ENCODE assay signal across 8 cellular contexts in the genomic region with DNA sequence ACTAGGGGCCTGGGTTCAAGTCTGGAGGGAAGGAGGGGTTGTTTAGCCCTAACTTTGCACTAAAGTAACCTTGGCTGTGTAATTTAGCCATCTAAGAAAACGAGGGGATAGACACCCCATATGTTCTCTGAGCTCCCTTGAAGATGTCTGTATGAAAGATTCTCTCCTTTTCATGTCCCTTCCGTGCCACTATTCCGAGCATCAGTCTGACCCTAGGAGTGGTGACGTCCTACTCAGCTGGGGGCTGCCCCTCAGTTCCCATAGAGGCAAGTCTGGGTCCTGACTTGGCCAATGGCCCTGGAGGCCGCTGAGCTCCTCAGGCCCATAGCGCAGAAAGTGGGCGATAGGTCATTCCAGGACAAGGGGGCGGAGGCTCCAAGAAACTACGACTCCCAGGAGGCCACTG. TPM values are rescaled to one million over a fixed set of nuclear protein-coding genes. Genes with fewer than 3 reads are reported as not detected.
DNase-seq lines count a peak whose midpoint lies in the region; ATAC-seq and TF ChIP-seq lines count a peak whose summit lies in the region.

No MANE protein-coding gene starts in this region.

- peak overlapping the region; percentile 61 for H3K4me3 ChIP-seq in CD4-positive, CD25-positive, alpha-beta regulatory T cell (ENCODE audit: low read depth, low read length)
- H3K4me3 ChIP-seq in OCI-LY7 (ENCODE audit: low read depth, low read length, poor library complexity, severe bottlenecking): peak overlapping the region; percentile 77
- peak overlapping the region; percentile 49 for H3K4me3 ChIP-seq in endocrine pancreas (ENCODE audit: control insufficient read depth, insufficient read depth, low read length)
- peak overlapping the region; percentile 75 to 95 for H3K4me3 ChIP-seq in neuronal stem cell (ENCODE audit: low read length in 2 of 2)

- no peaks in the 10 kb centered on the region for H3K9me2 ChIP-seq in OCI-LY7 (ENCODE audit: insufficient read depth, low read length)

- WGBS in neuronal stem cell (ENCODE audit: extremely low coverage in 2 of 2, insufficient read length in 2 of 2, insufficient replicate concordance in 1 of 2), 2 donors: no CpG with 5 or more reads among the region's 9 CpGs

- peak overlapping the region; percentile 95 to 99 (median 98) for H3K4me3 Mint-ChIP-seq in CD4-positive, CD25-positive, alpha-beta regulatory T cell

- H3K27ac Mint-ChIP-seq in CD4-positive, CD25-positive, alpha-beta regulatory T cell: peak overlapping the region; percentile 86 to 99 (median 97)

- H3K23ac ChIP-seq in neuronal stem cell (ENCODE audit: low read depth, low read length, poor library complexity): no peak overlapping the region

- peak overlapping the region; percentile 90 for H3K18ac ChIP-seq in neuronal stem cell (ENCODE audit: low read length)

- H3K9me3 Mint-ChIP-seq in CD4-positive, CD25-positive, alpha-beta regulatory T cell: peaks cover 0 to 2% (median 0%) of the 10 kb centered on the region in 7 donors

- no TSS peak for BruUV-seq in OCI-LY7 (replicated peaks; lab: Mats Ljungman, UMichigan)

- H3K9me3 ChIP-seq in CD4-positive, CD25-positive, alpha-beta regulatory T cell (ENCODE audit: control insufficient read depth in 2 of 2, low read length in 2 of 2): no peaks in the 10 kb centered on the region
- H3K9me3 ChIP-seq in OCI-LY7 (ENCODE audit: low read length) (no peaks in the 10 kb centered on the region), endocrine pancreas (ENCODE audit: control insufficient read depth, low read length) (no peaks in the 10 kb centered on the region), neuronal stem cell (replicated peaks in 1 of 2; ENCODE audit: control insufficient read depth in 2 of 2, insufficient read depth in 1 of 2, low read depth in 1 of 2, low read length in 2 of 2) (no peaks in the 10 kb centered on the region)

- peak overlapping the region; percentile 63 for H3K9ac ChIP-seq in endocrine pancreas (ENCODE audit: control insufficient read depth, insufficient read depth, low read length)
- no peak overlapping the region for H3K9ac ChIP-seq in neuronal stem cell (ENCODE audit: low read depth, low read length, poor library complexity)

- TF ChIP-seq CTCF in OCI-LY7 (conservative IDR thresholded peaks at IDR 0.05; ENCODE audit: low read length): no peak

- H3K27ac ChIP-seq in CD4-positive, CD25-positive, alpha-beta regulatory T cell (ENCODE audit: insufficient read depth, low read length, poor library complexity, severe bottlenecking): peak overlapping the region; percentile 90
- H3K27ac ChIP-seq in OCI-LY7 (ENCODE audit: low read depth, low read length, poor library complexity, severe bottlenecking): peak overlapping the region; percentile 66
- peak overlapping the region; percentile 91 for H3K27ac ChIP-seq in neuronal stem cell (replicated peaks; ENCODE audit: low read length)

- H3K4ac ChIP-seq in neuronal stem cell (ENCODE audit: low read length): no peak overlapping the region

- H2AFZ ChIP-seq in OCI-LY7 (ENCODE audit: low read length) (peak overlapping the region; percentile 94), neuronal stem cell (ENCODE audit: low read length) (peak overlapping the region; percentile 94)

- H4K91ac ChIP-seq in neuronal stem cell (ENCODE audit: low read depth, low read length, poor library complexity): no peak overlapping the region

- peaks cover 3% of the 10 kb centered on the region for H3K36me3 Mint-ChIP-seq in CD4-positive, CD25-positive, alpha-beta regulatory T cell

- intact Hi-C loops in OCI-LY7 (cut with micrococcal nuclease; ENCODE audit: unreplicated experiment): no loop called here

- H2BK15ac ChIP-seq in neuronal stem cell (ENCODE audit: low read length): no peak overlapping the region

- peaks cover 13 to 42% (median 25%) of the 10 kb centered on the region in 4 donors for H3K4me1 Mint-ChIP-seq in CD4-positive, CD25-positive, alpha-beta regulatory T cell

- H2AK5ac ChIP-seq in neuronal stem cell (ENCODE audit: low read depth, low read length): no peak overlapping the region

- CTCF ChIA-PET in OCI-LY7 (lab: Charles Lee; ENCODE audit: unreplicated experiment): no interaction called here

- no peak overlapping the region for H2BK12ac ChIP-seq in neuronal stem cell (ENCODE audit: low read length)

- H2BK5ac ChIP-seq in neuronal stem cell (ENCODE audit: low read length): no peak overlapping the region

- peaks cover 22% of the 10 kb centered on the region; the same call in 1 of the 2 replicates for H3K79me2 ChIP-seq in OCI-LY7 (ENCODE audit: insufficient read depth, low read depth, low read length)

- ATAC-seq in CD4-positive, CD25-positive, alpha-beta regulatory T cell (ENCODE audit: low read depth in 2 of 2): no peak
- no peak for ATAC-seq in HG02870 (IDR thresholded peaks at IDR 0.05; ENCODE audit: unreplicated experiment)

- DNase-seq in CD4-positive, CD25-positive, alpha-beta regulatory T cell: no peak
- no peak for DNase-seq in OCI-LY7 (ENCODE audit: low spot score)
- DNase-seq in neuronal stem cell (ENCODE audit: low spot score): no peak
- DNase-seq in Ammon's horn (ENCODE audit: low spot score): no peak
- no peak for DNase-seq in OCI-M2 (lab: John Stamatoyannopoulos, UW; ENCODE audit: unreplicated experiment)
- no peak for DNase-seq in GM19238 (ENCODE audit: insufficient read length, low spot score)

- no peak overlapping the region for H4K8ac ChIP-seq in neuronal stem cell (ENCODE audit: low read depth, low read length)

- H3K27me3 Mint-ChIP-seq in CD4-positive, CD25-positive, alpha-beta regulatory T cell: peaks cover 14% of the 10 kb centered on the region

- H3K27me3 ChIP-seq in CD4-positive, CD25-positive, alpha-beta regulatory T cell (ENCODE audit: control insufficient read depth, insufficient read depth, low read length): no peaks in the 10 kb centered on the region
- no peaks in the 10 kb centered on the region for H3K27me3 ChIP-seq in endocrine pancreas (ENCODE audit: control insufficient read depth, insufficient read depth, low read length)
- no peaks in the 10 kb centered on the region for H3K27me3 ChIP-seq in neuronal stem cell (ENCODE audit: control insufficient read depth in 3 of 3, insufficient read depth in 3 of 3, low read depth in 1 of 3, low read length in 3 of 3)

- H3K4me2 ChIP-seq in OCI-LY7 (ENCODE audit: low read length) (peak overlapping the region; percentile 82), neuronal stem cell (ENCODE audit: insufficient read depth, low read length, poor library complexity, severe bottlenecking) (peak overlapping the region; percentile 59)

- H3K79me1 ChIP-seq in neuronal stem cell (ENCODE audit: low read depth, low read length): no peaks in the 10 kb centered on the region

- H4K20me1 ChIP-seq in OCI-LY7 (ENCODE audit: insufficient read depth, low read length): peaks cover 20% of the 10 kb centered on the region; the same call in 1 of the 2 replicates

- H3K14ac ChIP-seq in neuronal stem cell (ENCODE audit: low read length): no peak overlapping the region

- no peak overlapping the region for H2BK120ac ChIP-seq in neuronal stem cell (ENCODE audit: low read depth, low read length)

- POLR2A ChIA-PET in OCI-LY7 (lab: Charles Lee): interaction anchor here (0.6 to 1.4 kb wide), 3 partner anchors 129 to 175 kb away, joined by 3 to 6 read pairs (median 5); partner anchors contain the start of gene INTS6

- H3K4me1 ChIP-seq in CD4-positive, CD25-positive, alpha-beta regulatory T cell (ENCODE audit: control insufficient read depth, insufficient read depth, low read length, poor library complexity, severe bottlenecking): peaks cover 17% of the 10 kb centered on the region
- H3K4me1 ChIP-seq in OCI-LY7 (ENCODE audit: insufficient read depth, low read length, poor library complexity, severe bottlenecking): peaks cover 16% of the 10 kb centered on the region
- H3K4me1 ChIP-seq in endocrine pancreas (ENCODE audit: control insufficient read depth, insufficient read depth, low read length): peaks cover 22% of the 10 kb centered on the region
- peaks cover 10 to 11% of the 10 kb centered on the region in 2 donors for H3K4me1 ChIP-seq in neuronal stem cell (ENCODE audit: control insufficient read depth in 2 of 2, insufficient read depth in 1 of 2, low read depth in 1 of 2, low read length in 2 of 2)

- no peaks in the 10 kb centered on the region for H3K36me3 ChIP-seq in CD4-positive, CD25-positive, alpha-beta regulatory T cell (ENCODE audit: control insufficient read depth, insufficient read depth, low read length)
- H3K36me3 ChIP-seq in OCI-LY7 (ENCODE audit: insufficient read depth, low read length) (peaks cover 5% of the 10 kb centered on the region; the same call in 1 of the 2 replicates), endocrine pancreas (ENCODE audit: control insufficient read depth, insufficient read depth, low read length) (no peaks in the 10 kb centered on the region), neuronal stem cell (replicated peaks in 1 of 2; ENCODE audit: control insufficient read depth in 2 of 2, insufficient read depth in 2 of 2, low read length in 2 of 2) (no peaks in the 10 kb centered on the region)

RNA-seq across cellular contexts. Expression of gene WDFY2, which starts 0.8 kb away (rescaled TPM):
- 26.2 TPM for total RNA-seq in CD4-positive, CD25-positive, alpha-beta regulatory T cell
- 1 to 10 TPM; 4.0 to 8.2 (median 4.8) TPM for polyA plus RNA-seq in CD4-positive, CD25-positive, alpha-beta regulatory T cell
- total RNA-seq in OCI-LY7 (2014; rRNA removed; shearing (Covaris generic)): 6.4 and 8.2 TPM in 2 replicates
- 18.1 and 18.5 TPM in 2 replicates for total RNA-seq in OCI-LY7 (2022)
- polyA plus RNA-seq in neuronal stem cell (2013, experiment 1 of 2): 10.6 TPM
- 9.7 TPM for polyA plus RNA-seq in neuronal stem cell (2013, experiment 2 of 2)
